1 cellular context compared by ENCODE assay signal in the genomic region with DNA sequence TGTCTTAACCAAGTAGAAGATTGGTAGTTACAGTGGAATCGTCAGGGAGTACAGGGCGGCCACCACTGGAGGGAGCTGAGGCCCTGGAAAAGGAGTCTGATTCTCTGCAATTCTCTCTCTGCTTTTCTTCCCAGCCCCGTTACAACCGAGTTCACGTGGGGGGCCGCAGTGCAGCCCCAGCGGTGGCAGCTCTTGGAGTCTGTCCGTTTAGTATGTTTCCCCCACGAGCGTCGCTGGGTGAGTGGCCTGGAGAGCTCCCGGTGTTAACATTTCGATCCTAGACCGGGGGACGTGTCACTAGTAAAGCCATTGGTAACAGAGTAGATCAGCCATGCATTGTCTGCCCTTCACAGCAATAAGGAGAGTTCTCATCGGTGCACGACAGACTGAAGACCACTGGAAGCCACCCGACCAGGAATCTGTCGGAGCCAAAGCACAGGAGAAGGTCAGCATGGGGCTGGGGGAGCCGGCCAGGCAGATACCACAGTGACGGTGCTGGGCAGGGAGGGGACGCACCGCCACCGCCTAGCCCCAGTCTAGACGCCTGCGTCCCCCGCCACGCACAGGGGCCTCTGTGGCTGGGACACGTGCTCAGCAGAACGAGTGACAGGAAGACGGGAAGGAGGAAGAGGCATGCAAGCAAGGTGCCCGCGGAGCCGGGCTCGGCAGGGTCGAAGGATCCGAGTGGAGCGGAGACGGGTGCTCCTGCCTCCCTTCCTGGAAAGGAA.
TF ChIP-seq lines count a peak whose summit lies in the region.

No MANE protein-coding gene starts in this region.

TF ChIP-seq in HepG2, 621 proteins besides CTCF, POLR2A, EP300 and RAD21 (continued from another document and continues in another):
- no peak for TF ChIP-seq ZBTB44 (CRISPR knock-in tag; IDR thresholded peaks at IDR 0.05)
- no peak for TF ChIP-seq ZBTB7B (CRISPR knock-in tag; IDR thresholded peaks at IDR 0.05)
- TF ChIP-seq ZNF746 (CRISPR knock-in tag; IDR thresholded peaks at IDR 0.05): peak; percentile 19; the same call in 1 of the 2 replicates
- TF ChIP-seq ZMAT3 (CRISPR knock-in tag; conservative IDR thresholded peaks at IDR 0.05): no peak
- TF ChIP-seq RXRB (CRISPR knock-in tag; IDR thresholded peaks at IDR 0.05; ENCODE audit: borderline replicate concordance): no peak
- TF ChIP-seq HMGXB4 (CRISPR knock-in tag; IDR thresholded peaks at IDR 0.05; ENCODE audit: borderline replicate concordance in 1 of 2, low read depth in 1 of 2): no peak; a peak in 1 of 4 replicates
- no peak for TF ChIP-seq ZNF24 (IDR thresholded peaks at IDR 0.05)
- TF ChIP-seq ZNF75D (CRISPR knock-in tag; IDR thresholded peaks at IDR 0.05; ENCODE audit: borderline replicate concordance): no peak
- TF ChIP-seq ZNF446 (CRISPR knock-in tag; IDR thresholded peaks at IDR 0.05): no peak
- no peak for TF ChIP-seq ZNF256 (CRISPR knock-in tag; conservative IDR thresholded peaks at IDR 0.05)
- no peak for TF ChIP-seq ZNF264 (CRISPR knock-in tag; IDR thresholded peaks at IDR 0.05)
- no peak for TF ChIP-seq UBTF (CRISPR knock-in tag; IDR thresholded peaks at IDR 0.05)
- no peak for TF ChIP-seq KDM5A (IDR thresholded peaks at IDR 0.05; ENCODE audit: borderline replicate concordance, low read length)
- no peak for TF ChIP-seq MATR3 (CRISPR knock-in tag; IDR thresholded peaks at IDR 0.05)
- TF ChIP-seq ZNF33B (CRISPR knock-in tag; IDR thresholded peaks at IDR 0.05): no peak
- TF ChIP-seq NR2C2 (CRISPR knock-in tag; IDR thresholded peaks at IDR 0.05; ENCODE audit: borderline replicate concordance): no peak
- TF ChIP-seq ERF (CRISPR knock-in tag; IDR thresholded peaks at IDR 0.05): no peak
- no peak for TF ChIP-seq ZNF589 (CRISPR knock-in tag; conservative IDR thresholded peaks at IDR 0.05)
- no peak for TF ChIP-seq ZNF563 (CRISPR knock-in tag; IDR thresholded peaks at IDR 0.05)
- 0 out of 2 replicates have a peak, but pooled peaks have one; percentile 49 for TF ChIP-seq SP140L (CRISPR knock-in tag; IDR thresholded peaks at IDR 0.05; ENCODE audit: borderline replicate concordance)
- TF ChIP-seq ZNF619 (CRISPR knock-in tag; IDR thresholded peaks at IDR 0.05): no peak
- no peak for TF ChIP-seq ONECUT2 (CRISPR knock-in tag; IDR thresholded peaks at IDR 0.05)
- TF ChIP-seq, protein P1, sequence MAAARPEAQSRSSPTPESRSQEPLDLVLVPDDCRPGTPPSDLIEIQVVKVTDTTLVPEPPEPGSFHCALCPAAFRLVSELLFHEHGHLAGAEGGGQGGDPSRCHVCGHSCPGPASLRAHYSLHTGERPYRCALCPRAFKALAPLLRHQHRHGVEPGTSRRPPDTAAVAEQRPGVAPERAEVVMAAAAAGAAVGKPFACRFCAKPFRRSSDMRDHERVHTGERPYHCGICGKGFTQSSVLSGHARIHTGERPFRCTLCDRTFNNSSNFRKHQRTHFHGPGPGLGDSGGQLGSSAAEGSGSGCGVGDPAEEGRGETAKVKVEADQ (CRISPR knock-in tag; IDR thresholded peaks at IDR 0.05; ENCODE audit: borderline replicate concordance): no peak
- TF ChIP-seq ZZZ3 (CRISPR knock-in tag; IDR thresholded peaks at IDR 0.05; ENCODE audit: borderline replicate concordance): no peak
- TF ChIP-seq SOX13 (IDR thresholded peaks at IDR 0.05): no peak
- TF ChIP-seq SOX13 (CRISPR knock-in tag; conservative IDR thresholded peaks at IDR 0.05 in 1 of 2, IDR thresholded peaks at IDR 0.05 in 1 of 2): no peak; a peak in 1 of 4 replicates
- TF ChIP-seq, protein P2, sequence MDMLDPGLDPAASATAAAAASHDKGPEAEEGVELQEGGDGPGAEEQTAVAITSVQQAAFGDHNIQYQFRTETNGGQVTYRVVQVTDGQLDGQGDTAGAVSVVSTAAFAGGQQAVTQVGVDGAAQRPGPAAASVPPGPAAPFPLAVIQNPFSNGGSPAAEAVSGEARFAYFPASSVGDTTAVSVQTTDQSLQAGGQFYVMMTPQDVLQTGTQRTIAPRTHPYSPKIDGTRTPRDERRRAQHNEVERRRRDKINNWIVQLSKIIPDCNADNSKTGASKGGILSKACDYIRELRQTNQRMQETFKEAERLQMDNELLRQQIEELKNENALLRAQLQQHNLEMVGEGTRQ (IDR thresholded peaks at IDR 0.05; ENCODE audit: low read depth, low read length): no peak
- TF ChIP-seq, protein P2 (CRISPR knock-in tag; IDR thresholded peaks at IDR 0.05; ENCODE audit: borderline replicate concordance): no peak
- TF ChIP-seq PHF5A (CRISPR knock-in tag; IDR thresholded peaks at IDR 0.05; ENCODE audit: low read depth, unreplicated experiment): peak; percentile 43
- TF ChIP-seq, protein P3, sequence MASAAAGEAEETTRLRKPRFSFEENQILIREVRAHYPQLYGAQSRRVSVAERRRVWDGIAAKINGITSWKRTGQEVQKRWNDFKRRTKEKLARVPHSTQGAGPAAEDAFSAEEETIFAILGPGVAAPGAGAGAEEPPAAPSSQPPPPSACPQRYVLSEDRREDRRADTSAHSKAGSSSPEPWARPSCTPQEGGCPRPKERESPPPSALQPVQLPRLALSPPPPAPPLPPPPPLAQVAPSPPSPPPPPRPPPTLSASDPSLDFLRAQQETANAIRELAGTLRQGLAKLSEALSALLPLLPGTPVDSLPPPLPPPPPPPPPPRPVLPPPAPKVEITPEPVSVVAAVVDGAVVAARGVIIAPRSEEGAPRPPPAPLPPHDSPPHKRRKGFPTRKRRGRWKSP (CRISPR knock-in tag; IDR thresholded peaks at IDR 0.05): no peak
- no peak for TF ChIP-seq ZNF841 (CRISPR knock-in tag; IDR thresholded peaks at IDR 0.05; ENCODE audit: borderline replicate concordance)
- TF ChIP-seq NR3C1 (CRISPR knock-in tag; IDR thresholded peaks at IDR 0.05): no peak
- TF ChIP-seq PTBP1 (IDR thresholded peaks at IDR 0.05; ENCODE audit: low read depth, low read length, poor library complexity, severe bottlenecking): no peak
- TF ChIP-seq ZNF891 (CRISPR knock-in tag; IDR thresholded peaks at IDR 0.05): no peak
- no peak for TF ChIP-seq GATAD1 (CRISPR knock-in tag; IDR thresholded peaks at IDR 0.05)
- no peak for TF ChIP-seq SNAPC5 (CRISPR knock-in tag; IDR thresholded peaks at IDR 0.05; ENCODE audit: borderline replicate concordance)
- no peak for TF ChIP-seq ELF1 (CRISPR knock-in tag; IDR thresholded peaks at IDR 0.05)
- TF ChIP-seq, protein P4, sequence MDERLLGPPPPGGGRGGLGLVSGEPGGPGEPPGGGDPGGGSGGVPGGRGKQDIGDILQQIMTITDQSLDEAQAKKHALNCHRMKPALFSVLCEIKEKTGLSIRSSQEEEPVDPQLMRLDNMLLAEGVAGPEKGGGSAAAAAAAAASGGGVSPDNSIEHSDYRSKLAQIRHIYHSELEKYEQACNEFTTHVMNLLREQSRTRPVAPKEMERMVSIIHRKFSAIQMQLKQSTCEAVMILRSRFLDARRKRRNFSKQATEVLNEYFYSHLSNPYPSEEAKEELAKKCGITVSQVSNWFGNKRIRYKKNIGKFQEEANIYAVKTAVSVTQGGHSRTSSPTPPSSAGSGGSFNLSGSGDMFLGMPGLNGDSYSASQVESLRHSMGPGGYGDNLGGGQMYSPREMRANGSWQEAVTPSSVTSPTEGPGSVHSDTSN (CRISPR knock-in tag; IDR thresholded peaks at IDR 0.05): no peak
- peak; percentile 31; the same call in 1 of the 2 replicates for TF ChIP-seq ZSCAN31 (CRISPR knock-in tag; IDR thresholded peaks at IDR 0.05; ENCODE audit: low read depth)
- no peak for TF ChIP-seq ZFP36L1 (CRISPR knock-in tag; IDR thresholded peaks at IDR 0.05)
- no peak for TF ChIP-seq XBP1 (CRISPR knock-in tag; IDR thresholded peaks at IDR 0.05)
- TF ChIP-seq, protein P5, sequence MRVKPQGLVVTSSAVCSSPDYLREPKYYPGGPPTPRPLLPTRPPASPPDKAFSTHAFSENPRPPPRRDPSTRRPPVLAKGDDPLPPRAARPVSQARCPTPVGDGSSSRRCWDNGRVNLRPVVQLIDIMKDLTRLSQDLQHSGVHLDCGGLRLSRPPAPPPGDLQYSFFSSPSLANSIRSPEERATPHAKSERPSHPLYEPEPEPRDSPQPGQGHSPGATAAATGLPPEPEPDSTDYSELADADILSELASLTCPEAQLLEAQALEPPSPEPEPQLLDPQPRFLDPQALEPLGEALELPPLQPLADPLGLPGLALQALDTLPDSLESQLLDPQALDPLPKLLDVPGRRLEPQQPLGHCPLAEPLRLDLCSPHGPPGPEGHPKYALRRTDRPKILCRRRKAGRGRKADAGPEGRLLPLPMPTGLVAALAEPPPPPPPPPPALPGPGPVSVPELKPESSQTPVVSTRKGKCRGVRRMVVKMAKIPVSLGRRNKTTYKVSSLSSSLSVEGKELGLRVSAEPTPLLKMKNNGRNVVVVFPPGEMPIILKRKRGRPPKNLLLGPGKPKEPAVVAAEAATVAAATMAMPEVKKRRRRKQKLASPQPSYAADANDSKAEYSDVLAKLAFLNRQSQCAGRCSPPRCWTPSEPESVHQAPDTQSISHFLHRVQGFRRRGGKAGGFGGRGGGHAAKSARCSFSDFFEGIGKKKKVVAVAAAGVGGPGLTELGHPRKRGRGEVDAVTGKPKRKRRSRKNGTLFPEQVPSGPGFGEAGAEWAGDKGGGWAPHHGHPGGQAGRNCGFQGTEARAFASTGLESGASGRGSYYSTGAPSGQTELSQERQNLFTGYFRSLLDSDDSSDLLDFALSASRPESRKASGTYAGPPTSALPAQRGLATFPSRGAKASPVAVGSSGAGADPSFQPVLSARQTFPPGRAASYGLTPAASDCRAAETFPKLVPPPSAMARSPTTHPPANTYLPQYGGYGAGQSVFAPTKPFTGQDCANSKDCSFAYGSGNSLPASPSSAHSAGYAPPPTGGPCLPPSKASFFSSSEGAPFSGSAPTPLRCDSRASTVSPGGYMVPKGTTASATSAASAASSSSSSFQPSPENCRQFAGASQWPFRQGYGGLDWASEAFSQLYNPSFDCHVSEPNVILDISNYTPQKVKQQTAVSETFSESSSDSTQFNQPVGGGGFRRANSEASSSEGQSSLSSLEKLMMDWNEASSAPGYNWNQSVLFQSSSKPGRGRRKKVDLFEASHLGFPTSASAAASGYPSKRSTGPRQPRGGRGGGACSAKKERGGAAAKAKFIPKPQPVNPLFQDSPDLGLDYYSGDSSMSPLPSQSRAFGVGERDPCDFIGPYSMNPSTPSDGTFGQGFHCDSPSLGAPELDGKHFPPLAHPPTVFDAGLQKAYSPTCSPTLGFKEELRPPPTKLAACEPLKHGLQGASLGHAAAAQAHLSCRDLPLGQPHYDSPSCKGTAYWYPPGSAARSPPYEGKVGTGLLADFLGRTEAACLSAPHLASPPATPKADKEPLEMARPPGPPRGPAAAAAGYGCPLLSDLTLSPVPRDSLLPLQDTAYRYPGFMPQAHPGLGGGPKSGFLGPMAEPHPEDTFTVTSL (CRISPR knock-in tag; IDR thresholded peaks at IDR 0.05; ENCODE audit: borderline replicate concordance): no peak
- TF ChIP-seq, protein P6, sequence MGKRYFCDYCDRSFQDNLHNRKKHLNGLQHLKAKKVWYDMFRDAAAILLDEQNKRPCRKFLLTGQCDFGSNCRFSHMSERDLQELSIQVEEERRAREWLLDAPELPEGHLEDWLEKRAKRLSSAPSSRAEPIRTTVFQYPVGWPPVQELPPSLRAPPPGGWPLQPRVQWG (CRISPR knock-in tag; IDR thresholded peaks at IDR 0.05; ENCODE audit: borderline replicate concordance, low read depth): no peak
- no peak for TF ChIP-seq YEATS2 (CRISPR knock-in tag; IDR thresholded peaks at IDR 0.05; ENCODE audit: borderline replicate concordance)
- no peak for TF ChIP-seq ZNF749 (CRISPR knock-in tag; IDR thresholded peaks at IDR 0.05; ENCODE audit: borderline replicate concordance)
- TF ChIP-seq ZNF580 (CRISPR knock-in tag; IDR thresholded peaks at IDR 0.05; ENCODE audit: borderline replicate concordance, low read depth): no peak; the same call in 1 of the 2 replicates
